Comparison of ENCODE assay signal across 20 cellular contexts in genomic region chr3:66618066-66618465, GRCh38.
A peak's percentile ranks its signal among the peaks of the same experiment; 100 is the strongest.
DNase-seq lines count a peak whose midpoint lies in the region; ATAC-seq and TF ChIP-seq lines count a peak whose summit lies in the region.
"Had no signal": no experiment of that assay in that cellular context is flagged by ENCODE, and none has a peak within 500 bp of the region (broad histone marks: within the 10 kb centered on the region; RNA-seq: fewer than 3 reads in every experiment).

No MANE protein-coding gene starts in this region.

- H3K36me3 Mint-ChIP-seq in neural crest cell (ENCODE audit: low read depth) (peaks cover 3% of the 10 kb centered on the region), HFFc6 (ENCODE audit: low read depth) (no peaks in the 10 kb centered on the region)
- H3K36me3 Mint-ChIP-seq: brain had no signal

- no peak for TF ChIP-seq CTCF in coronary artery (IDR thresholded peaks at IDR 0.05)
- no peak for TF ChIP-seq CTCF in neural crest cell (conservative IDR thresholded peaks at IDR 0.05)
- TF ChIP-seq CTCF in HFFc6 (IDR thresholded peaks at IDR 0.05), result no peak

- H3K27ac ChIP-seq in coronary artery, result peak overlapping the region; percentile 16 to 82
- H3K27ac ChIP-seq: C4-2B, colonic mucosa, gastrocnemius medialis, ovary had no signal

- H3K4me3 Mint-ChIP-seq in neural crest cell (peak overlapping the region; percentile 42), HFFc6 (no peak overlapping the region)
- H3K4me3 Mint-ChIP-seq: activated CD8-positive, alpha-beta T cell treated with anti-CD3 and anti-CD28 coated beads, Interleukin-2, amount 10 ng/mL, durations not matched to agents 7 days and 5 days; activated naive CD4-positive, alpha-beta T cell treated with anti-CD3 and anti-CD28 coated beads for 36 hours; activated T-cell treated with anti-CD3 and anti-CD28 coated beads, Interleukin-2, amount 50 U/mL, for 24 hours; brain had no signal

- peak overlapping the region; percentile 31 for H3K4me3 ChIP-seq in coronary artery
- H3K4me3 ChIP-seq: colonic mucosa, gastrocnemius medialis, ovary had no signal

- H3K9me3 Mint-ChIP-seq in neural crest cell (peaks cover 3% of the 10 kb centered on the region), HFFc6 (no peaks in the 10 kb centered on the region)
- H3K9me3 Mint-ChIP-seq: activated naive CD4-positive, alpha-beta T cell treated with anti-CD3 and anti-CD28 coated beads for 36 hours; activated T-cell treated with anti-CD3 and anti-CD28 coated beads, Interleukin-2, amount 50 U/mL, for 24 hours; brain had no signal

- no peak for ATAC-seq in HG02973 (IDR thresholded peaks at IDR 0.05; ENCODE audit: unreplicated experiment)
- ATAC-seq: activated CD8-positive, alpha-beta T cell treated with anti-CD3 and anti-CD28 coated beads, Interleukin-2, amount 10 ng/mL, durations not matched to agents 7 days and 5 days; gastrocnemius medialis; right cardiac atrium had no signal

- H3K27ac Mint-ChIP-seq in neural crest cell (ENCODE audit: unreplicated experiment) (peak overlapping the region; percentile 86), HFFc6 (no peak overlapping the region)
- H3K27ac Mint-ChIP-seq: activated CD8-positive, alpha-beta T cell treated with anti-CD3 and anti-CD28 coated beads, Interleukin-2, amount 10 ng/mL, durations not matched to agents 7 days and 5 days; activated naive CD4-positive, alpha-beta T cell treated with anti-CD3 and anti-CD28 coated beads for 36 hours; activated T-cell treated with anti-CD3 and anti-CD28 coated beads, Interleukin-2, amount 50 U/mL, for 24 hours had no signal

- H3K4me1 Mint-ChIP-seq in neural crest cell (peaks cover 79% of the 10 kb centered on the region), HFFc6 (ENCODE audit: low read depth) (no peaks in the 10 kb centered on the region)

- DNase-seq in HS-27A (ENCODE audit: low read depth) (peak; percentile 35), coronary artery (ENCODE audit: low spot score) (no peak), neural crest cell (ENCODE audit: low read depth, low spot score) (no peak), HFFc6 (no peak), Ammon's horn (ENCODE audit: low spot score) (no peak)
- no peak for DNase-seq in activated naive CD4-positive, alpha-beta T cell (lab: John Stamatoyannopoulos, UW)
- DNase-seq: activated CD8-positive, alpha-beta T cell treated with anti-CD3 and anti-CD28 coated beads, Interleukin-2, amount 10 ng/mL, durations not matched to agents 7 days and 5 days; activated naive CD4-positive, alpha-beta T cell treated with anti-CD3 and anti-CD28 coated beads for 36 hours; activated T-cell treated with anti-CD3 and anti-CD28 coated beads, Interleukin-2, amount 50 U/mL, for 24 hours; colonic mucosa; gastrocnemius medialis; mammary epithelial cell; NCI-H1436; NCI-H524 treated with DMSO at 0.1 percent for 48 hours; ovary; right cardiac atrium; RPMI8226 had no signal

- H3K27me3 Mint-ChIP-seq in neural crest cell (ENCODE audit: low read depth) (no peaks in the 10 kb centered on the region), HFFc6 (ENCODE audit: insufficient read depth) (peaks cover 7% of the 10 kb centered on the region)
- H3K27me3 Mint-ChIP-seq: activated T-cell treated with anti-CD3 and anti-CD28 coated beads, Interleukin-2, amount 50 U/mL, for 24 hours; brain had no signal
